ENCODE assay signal across 1 cellular context in genomic region chr7:128734777-128735342, GRCh38.
A peak's percentile ranks its signal among the peaks of the same experiment; 100 is the strongest.
TF ChIP-seq lines count a peak whose summit lies in the region.

No MANE protein-coding gene starts in this region.

TF ChIP-seq in GM12878, 131 proteins besides CTCF, POLR2A, EP300 and RAD21:
- no peak for TF ChIP-seq BACH1 (IDR thresholded peaks at IDR 0.05; ENCODE audit: borderline replicate concordance)
- no peak for TF ChIP-seq NFIC (IDR thresholded peaks at IDR 0.05; ENCODE audit: low read depth, low read length)
- no peak for TF ChIP-seq POLR2AphosphoS2 (IDR thresholded peaks at IDR 0.05; ENCODE audit: low read depth, low read length)
- no peak for TF ChIP-seq SUZ12 (IDR thresholded peaks at IDR 0.05; ENCODE audit: unreplicated experiment)
- TF ChIP-seq, protein P1, sequence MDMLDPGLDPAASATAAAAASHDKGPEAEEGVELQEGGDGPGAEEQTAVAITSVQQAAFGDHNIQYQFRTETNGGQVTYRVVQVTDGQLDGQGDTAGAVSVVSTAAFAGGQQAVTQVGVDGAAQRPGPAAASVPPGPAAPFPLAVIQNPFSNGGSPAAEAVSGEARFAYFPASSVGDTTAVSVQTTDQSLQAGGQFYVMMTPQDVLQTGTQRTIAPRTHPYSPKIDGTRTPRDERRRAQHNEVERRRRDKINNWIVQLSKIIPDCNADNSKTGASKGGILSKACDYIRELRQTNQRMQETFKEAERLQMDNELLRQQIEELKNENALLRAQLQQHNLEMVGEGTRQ (IDR thresholded peaks at IDR 0.05; ENCODE audit: borderline replicate concordance, low read depth, low read length), result no peak
- TF ChIP-seq ASH2L (IDR thresholded peaks at IDR 0.05; ENCODE audit: borderline replicate concordance, low read depth), result no peak
- 0 out of 2 replicates have a peak, but pooled peaks have one; percentile 13 for TF ChIP-seq ATF3 (IDR thresholded peaks at IDR 0.05; ENCODE audit: borderline replicate concordance, extremely low read depth, low read depth, low read length)
- TF ChIP-seq, protein P2, sequence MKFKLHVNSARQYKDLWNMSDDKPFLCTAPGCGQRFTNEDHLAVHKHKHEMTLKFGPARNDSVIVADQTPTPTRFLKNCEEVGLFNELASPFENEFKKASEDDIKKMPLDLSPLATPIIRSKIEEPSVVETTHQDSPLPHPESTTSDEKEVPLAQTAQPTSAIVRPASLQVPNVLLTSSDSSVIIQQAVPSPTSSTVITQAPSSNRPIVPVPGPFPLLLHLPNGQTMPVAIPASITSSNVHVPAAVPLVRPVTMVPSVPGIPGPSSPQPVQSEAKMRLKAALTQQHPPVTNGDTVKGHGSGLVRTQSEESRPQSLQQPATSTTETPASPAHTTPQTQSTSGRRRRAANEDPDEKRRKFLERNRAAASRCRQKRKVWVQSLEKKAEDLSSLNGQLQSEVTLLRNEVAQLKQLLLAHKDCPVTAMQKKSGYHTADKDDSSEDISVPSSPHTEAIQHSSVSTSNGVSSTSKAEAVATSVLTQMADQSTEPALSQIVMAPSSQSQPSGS (IDR thresholded peaks at IDR 0.05; ENCODE audit: low read length), result no peak
- TF ChIP-seq DPF2 (IDR thresholded peaks at IDR 0.05), result no peak
- no peak for TF ChIP-seq RCOR1 (conservative IDR thresholded peaks at IDR 0.05; ENCODE audit: low read depth, low read length)
- TF ChIP-seq HCFC1 (IDR thresholded peaks at IDR 0.05; ENCODE audit: low read length), result peak; percentile 30; the same call in 1 of the 2 replicates
- TF ChIP-seq ZNF384 (IDR thresholded peaks at IDR 0.05; ENCODE audit: borderline replicate concordance, low read depth, low read length), result no peak
- TF ChIP-seq TCF12 (IDR thresholded peaks at IDR 0.05; ENCODE audit: low read depth, low read length), result no peak
- TF ChIP-seq YY1 (IDR thresholded peaks at IDR 0.05; ENCODE audit: low read depth, low read length), result no peak
- no peak for TF ChIP-seq SREBF2 (IDR thresholded peaks at IDR 0.05; ENCODE audit: low read length)
- peak; percentile 58 for TF ChIP-seq SIX5 (IDR thresholded peaks at IDR 0.05; ENCODE audit: low read depth, low read length, severe bottlenecking)
- no peak for TF ChIP-seq YBX1 (IDR thresholded peaks at IDR 0.05)
- TF ChIP-seq, protein P3, sequence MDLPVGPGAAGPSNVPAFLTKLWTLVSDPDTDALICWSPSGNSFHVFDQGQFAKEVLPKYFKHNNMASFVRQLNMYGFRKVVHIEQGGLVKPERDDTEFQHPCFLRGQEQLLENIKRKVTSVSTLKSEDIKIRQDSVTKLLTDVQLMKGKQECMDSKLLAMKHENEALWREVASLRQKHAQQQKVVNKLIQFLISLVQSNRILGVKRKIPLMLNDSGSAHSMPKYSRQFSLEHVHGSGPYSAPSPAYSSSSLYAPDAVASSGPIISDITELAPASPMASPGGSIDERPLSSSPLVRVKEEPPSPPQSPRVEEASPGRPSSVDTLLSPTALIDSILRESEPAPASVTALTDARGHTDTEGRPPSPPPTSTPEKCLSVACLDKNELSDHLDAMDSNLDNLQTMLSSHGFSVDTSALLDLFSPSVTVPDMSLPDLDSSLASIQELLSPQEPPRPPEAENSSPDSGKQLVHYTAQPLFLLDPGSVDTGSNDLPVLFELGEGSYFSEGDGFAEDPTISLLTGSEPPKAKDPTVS (IDR thresholded peaks at IDR 0.05; ENCODE audit: low read depth, low read length), result no peak
- no peak for TF ChIP-seq TCF7 (IDR thresholded peaks at IDR 0.05; ENCODE audit: borderline replicate concordance)
- TF ChIP-seq PML (IDR thresholded peaks at IDR 0.05; ENCODE audit: low read length), result no peak
